In the genomic region with DNA sequence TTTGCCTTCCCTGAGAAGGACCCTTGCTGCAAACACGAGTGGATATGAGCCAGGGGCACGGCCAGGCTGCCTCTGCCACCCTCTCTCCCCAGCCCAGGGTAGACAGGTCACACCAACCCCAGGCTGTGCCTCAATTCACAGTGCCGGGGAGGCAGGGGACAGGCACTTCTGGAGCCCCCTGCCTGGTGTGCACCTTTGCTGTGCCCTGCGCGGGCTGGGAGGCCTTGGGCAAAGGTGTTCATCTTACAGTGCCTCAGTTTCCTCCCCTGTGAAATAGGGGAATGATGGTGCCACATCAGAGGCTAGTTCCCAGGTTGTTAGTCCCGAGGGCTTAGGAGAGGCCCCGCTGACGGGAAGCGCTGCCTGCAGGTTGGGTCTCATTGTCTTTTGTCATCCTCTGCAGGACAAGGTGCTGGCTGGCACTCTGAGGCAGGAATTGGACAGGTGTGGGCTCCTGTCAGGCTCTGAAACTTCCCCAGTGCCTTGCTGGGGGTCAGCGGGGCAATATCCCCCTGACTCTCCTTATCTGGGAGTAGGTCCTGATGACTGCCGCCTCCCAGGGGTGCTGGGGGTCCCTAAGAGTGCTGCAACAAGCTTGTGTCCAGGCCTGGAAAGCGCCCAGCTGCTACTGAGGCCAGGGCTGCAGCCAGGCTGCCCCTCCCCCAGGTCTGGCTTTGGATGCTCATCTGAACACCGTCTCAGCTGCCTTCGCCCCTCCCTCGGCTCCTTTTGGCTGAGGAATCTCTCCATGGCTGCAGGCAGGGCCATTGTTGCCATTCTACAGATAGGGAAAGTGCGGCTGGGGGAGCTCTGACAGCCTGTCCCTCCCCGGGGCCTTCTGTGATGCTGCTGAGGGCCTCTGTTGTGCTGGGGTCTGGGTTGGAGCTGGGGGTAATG, we compare ENCODE assay signal across 15 cellular contexts. TPM values are rescaled to one million over a fixed set of nuclear protein-coding genes. Genes with fewer than 3 reads are reported as not detected.
A peak's percentile ranks its signal among the peaks of the same experiment; 100 is the strongest.
DNase-seq lines count a peak whose midpoint lies in the region; ATAC-seq and TF ChIP-seq lines count a peak whose summit lies in the region.
"Had no signal": no experiment of that assay in that cellular context is flagged by ENCODE, and none has a peak within 500 bp of the region (broad histone marks: within the 10 kb centered on the region; RNA-seq: fewer than 3 reads in every experiment).

No MANE protein-coding gene starts in this region.

- no peaks in the 10 kb centered on the region for H3K9me3 ChIP-seq in lower lobe of right lung
- H3K9me3 ChIP-seq in spleen = no peaks in the 10 kb centered on the region
- H3K9me3 ChIP-seq: HAP-1 had no signal

- no peak for TF ChIP-seq POLR2A in spleen (IDR thresholded peaks at IDR 0.05)

- no peaks in the 10 kb centered on the region for H3K4me1 ChIP-seq in lower lobe of right lung
- H3K4me1 ChIP-seq in spleen = peaks cover 0 to 9% (median 0%) of the 10 kb centered on the region in 6 donors
- H3K4me1 ChIP-seq: HAP-1 had no signal

- intact Hi-C loops in lower lobe of right lung (cut with DNase I) (no loop called here), spleen (cut with DNase I; ENCODE audit: low total_unique reads) (no loop called here)

- 0 out of 2 replicates have a peak overlapping the region, but pooled peaks have one; percentile 16 for H3K27ac ChIP-seq in RWPE1
- H3K27ac ChIP-seq in lower lobe of right lung = no peak overlapping the region
- no peak overlapping the region for H3K27ac ChIP-seq in spleen

- H3K36me3 ChIP-seq in H7 (replicated peaks; ENCODE audit: control insufficient read depth, insufficient read depth, low read length) = no peaks in the 10 kb centered on the region
- H3K36me3 ChIP-seq in lower lobe of right lung = no peaks in the 10 kb centered on the region
- H3K36me3 ChIP-seq in spleen = no peaks in the 10 kb centered on the region
- H3K36me3 ChIP-seq: HAP-1 had no signal

- DNase-seq in H7 = peak; percentile 54
- DNase-seq in RWPE1 (ENCODE audit: low spot score) = no peak
- DNase-seq in lower lobe of right lung = peak; percentile 40
- DNase-seq in spleen = peak; percentile 51
- no peak for DNase-seq in NCI-H146 treated with DMSO at 0.1 percent for 48 hours (lab: John Stamatoyannopoulos, UW; ENCODE audit: unreplicated experiment)
- DNase-seq in EL = no peak
- DNase-seq in activated CD4-positive, alpha-beta T cell treated with anti-CD3 and anti-CD28 coated beads, Interleukin-2, amount 50 U/mL, for 4 hours = no peak
- DNase-seq: COR-L47, KBM-7, NCI-H1436 treated with DMSO at 0.1 percent for 48 hours, NCI-H2081, NCI-H510A had no signal

- CTCF ChIA-PET in RWPE1 (lab: Yijun Ruan, JAX) = no interaction called here

- POLR2A ChIA-PET in RWPE1 (lab: Yijun Ruan, JAX; ENCODE audit: low non-redundant PET) = interaction anchor here (0.8 kb wide), 1 partner anchor 42 kb away, joined by 3 read pairs; no protein-coding TSS in a partner anchor

- H3K27me3 ChIP-seq in H7 (ENCODE audit: control insufficient read depth, insufficient read depth, low read length) (no peaks in the 10 kb centered on the region), lower lobe of right lung (ENCODE audit: low read depth) (peaks cover 15% of the 10 kb centered on the region), spleen (replicated peaks in 1 of 7) (peaks cover 0 to 50% (median 3%) of the 10 kb centered on the region in 7 donors)

- TF ChIP-seq CTCF in RWPE1 (conservative IDR thresholded peaks at IDR 0.05; ENCODE audit: low read depth) = no peak
- no peak for TF ChIP-seq CTCF in lower lobe of right lung (IDR thresholded peaks at IDR 0.05)
- no peak for TF ChIP-seq CTCF in spleen (IDR thresholded peaks at IDR 0.05 in 8 of 11, conservative IDR thresholded peaks at IDR 0.05 in 3 of 11)

- 73 to 81% (median 79%) methylated on average over 10 to 17 of the region's 17 CpGs for WGBS in spleen, 5 donors

- no peak overlapping the region for H3K4me3 ChIP-seq in H7 (ENCODE audit: insufficient read depth, low read depth, low read length)
- H3K4me3 ChIP-seq in lower lobe of right lung = no peak overlapping the region
- no peak overlapping the region for H3K4me3 ChIP-seq in spleen
- H3K4me3 ChIP-seq: HAP-1 had no signal

- ATAC-seq in lower lobe of right lung (no peak), GM18868 (IDR thresholded peaks at IDR 0.05; ENCODE audit: unreplicated experiment) (no peak)

RNA-seq across cellular contexts. Expression of a gene that starts 3.1 kb away (rescaled TPM):
- total RNA-seq in H7 (2014; rRNA removed; shearing (Covaris generic)) = 0.42 and 1.5 TPM in 2 replicates
- 26.5 TPM for total RNA-seq in lower lobe of right lung
- total RNA-seq in spleen = 1 to 10 TPM in 6 of 7 donors, under 1 TPM in 1; 0.81 to 4.9 (median 1.5) TPM
- 1 to 10 TPM in 2 of 3 donors, under 1 TPM in 1; 0.49 to 3.4 (median 1.8) TPM for polyA plus RNA-seq in spleen
- total RNA-seq: Daoy had no signal

RNA-seq across cellular contexts. Expression of a gene that starts 9.9 kb away (rescaled TPM):
- not detected in 2 replicates for total RNA-seq in H7 (2014; rRNA removed; shearing (Covaris generic))
- total RNA-seq in lower lobe of right lung = 4.5 TPM
- total RNA-seq in spleen = 1 to 10 TPM in 5 of 7 donors, under 1 TPM in 1, not detected in 1; 0.79 to 3.8 (median 1.5) TPM
- polyA plus RNA-seq in spleen = 1 to 10 TPM in 2 of 3 donors, under 1 TPM in 1; 0.73 to 1.6 (median 1.5) TPM

RNA-seq across cellular contexts. Expression of a gene that starts 21.9 kb away (rescaled TPM):
- total RNA-seq in H7 (2014; rRNA removed; shearing (Covaris generic)) = not detected in 2 replicates
- total RNA-seq in lower lobe of right lung (not detected), spleen (not detected)
- polyA plus RNA-seq in spleen = not detected
- total RNA-seq: Daoy had no signal

RNA-seq across cellular contexts. Expression of a gene that starts 32.8 kb away (rescaled TPM):
- not detected in 2 replicates for total RNA-seq in H7 (2014; rRNA removed; shearing (Covaris generic))
- not detected for total RNA-seq in lower lobe of right lung
- under 1 TPM in 2 of 7 donors, not detected in 5; 0.32 to 0.67 TPM for total RNA-seq in spleen
- under 1 TPM in 1 of 3 donors, not detected in 2; 0.03 TPM for polyA plus RNA-seq in spleen
- total RNA-seq: Daoy had no signal

RNA-seq across cellular contexts. Expression of a gene that starts 37.8 kb away (rescaled TPM):
- total RNA-seq in H7 (2014; rRNA removed; shearing (Covaris generic)) = 0.80 and 0.85 TPM in 2 replicates
- total RNA-seq in lower lobe of right lung = 15.3 TPM
- total RNA-seq in spleen = under 1 TPM in 1 of 7 donors, not detected in 6; 0.60 TPM
- under 1 TPM in 2 of 3 donors, not detected in 1; 0.19 to 0.33 TPM for polyA plus RNA-seq in spleen

Comparison
In these comparisons a context has a peak if more than half of its experiments do, and no peak if none do; other contexts are left out.
1. DNase-seq: peak in H7 (single experiment), lower lobe of right lung (single experiment) and spleen (single experiment); none in RWPE1 (single experiment), NCI-H146 treated with DMSO at 0.1 percent for 48 hours (single experiment), EL (single experiment) and activated CD4-positive, alpha-beta T cell treated with anti-CD3 and anti-CD28 coated beads, Interleukin-2, amount 50 U/mL, for 4 hours (0 of 2).